Comparison of ENCODE assay signal across 10 cellular contexts in the genomic region with DNA sequence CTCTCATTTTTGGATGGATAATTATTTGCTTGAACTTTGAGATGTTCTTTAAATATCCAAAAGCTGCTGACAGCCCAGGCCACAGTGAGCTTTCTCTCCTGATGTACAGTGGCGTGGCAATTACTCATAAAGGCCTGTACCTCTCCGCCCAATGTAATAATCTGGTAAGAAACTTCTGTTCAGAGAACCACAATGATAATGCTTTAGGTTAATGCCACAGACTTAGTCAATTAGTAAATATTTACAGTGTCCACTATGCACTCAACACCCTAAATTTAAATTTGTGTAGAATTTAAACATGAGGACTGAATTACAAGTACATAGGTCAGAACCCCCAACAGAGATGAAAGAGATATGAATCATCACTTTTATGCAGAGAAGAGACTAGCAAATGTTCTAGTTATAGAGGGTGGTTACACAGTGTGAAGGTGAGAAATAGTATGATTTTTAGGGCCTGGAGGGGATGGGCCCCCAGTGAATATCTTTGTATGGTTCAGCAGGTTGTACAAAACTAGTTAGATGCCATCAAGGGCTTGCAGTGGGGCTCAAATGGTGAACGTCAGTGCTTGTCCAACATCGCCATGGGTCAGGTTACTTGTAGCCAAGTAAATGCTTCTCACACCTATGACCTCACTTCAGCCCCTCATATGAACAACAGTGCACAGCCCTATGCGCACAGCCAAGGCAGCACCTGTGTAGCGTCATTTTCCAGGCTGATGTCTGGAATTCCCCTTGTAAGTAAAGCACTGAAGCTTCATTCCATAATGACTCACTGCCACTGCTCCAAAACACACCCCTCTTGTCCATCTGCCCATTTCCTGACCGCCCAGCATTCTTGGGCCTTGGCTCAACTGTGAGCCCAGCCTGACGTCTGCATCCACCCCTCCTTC. TPM values are rescaled to one million over a fixed set of nuclear protein-coding genes. Genes with fewer than 3 reads are reported as not detected.
DNase-seq lines count a peak whose midpoint lies in the region; ATAC-seq, FAIRE-seq and TF ChIP-seq lines count a peak whose summit lies in the region.
"Had no signal": no experiment of that assay in that cellular context is flagged by ENCODE, and none has a peak within 500 bp of the region (broad histone marks: within the 10 kb centered on the region; RNA-seq: fewer than 3 reads in every experiment).

No MANE protein-coding gene starts in this region.

- peaks cover 1% of the 10 kb centered on the region for H3K36me3 ChIP-seq in bronchial epithelial cell (ENCODE audit: control insufficient read depth, insufficient read depth, low read length)
- peaks cover 0 to 2% (median 0%) of the 10 kb centered on the region in 4 donors for H3K36me3 ChIP-seq in right lobe of liver
- no peaks in the 10 kb centered on the region for H3K36me3 ChIP-seq in upper lobe of right lung

- no peaks in the 10 kb centered on the region for H3K27me3 ChIP-seq in bronchial epithelial cell (ENCODE audit: control insufficient read depth, insufficient read depth, low read length)
- no peaks in the 10 kb centered on the region for H3K27me3 ChIP-seq in right lobe of liver
- H3K27me3 ChIP-seq in upper lobe of right lung = no peaks in the 10 kb centered on the region
- H3K27me3 ChIP-seq: BLaER1 treated with 17β-estradiol and CSF1 and Interleukin-3, amounts not matched to agents 10 nM and 100 nM had no signal

- H3K4me1 ChIP-seq in right lobe of liver (peaks cover 0 to 75% (median 26%) of the 10 kb centered on the region in 4 donors), upper lobe of right lung (peaks cover 63% of the 10 kb centered on the region)
- H3K4me1 ChIP-seq: parathyroid adenoma had no signal

- H3K27ac ChIP-seq in right lobe of liver = peak overlapping the region; percentile 50 to 80 (median 76)
- H3K27ac ChIP-seq in upper lobe of right lung = peak overlapping the region; percentile 56
- H3K27ac ChIP-seq: BLaER1 treated with 17β-estradiol and CSF1 and Interleukin-3, amounts not matched to agents 10 nM and 100 nM; parathyroid adenoma had no signal

- DNase-seq in activated CD4-positive, CD25-positive, alpha-beta regulatory T cell (lab: John Stamatoyannopoulos, UW) = no peak
- DNase-seq in bronchial epithelial cell (ENCODE audit: low read depth) (peak; percentile 99), right lobe of liver (peak in 2 of 3 donors; percentile 62 to 72), upper lobe of right lung (peak; percentile 76)
- DNase-seq in activated CD8-positive, alpha-beta memory T cell treated with anti-CD3 and anti-CD28 coated beads, Interleukin-2, amount 50 U/mL, for 48 hours = no peak
- no peak for DNase-seq in stimulated activated CD8-positive, alpha-beta memory T cell treated with anti-CD3 and anti-CD28 coated beads, Interleukin-4, amount 100 ng/mL, for 48 hours
- no peak for DNase-seq in activated CD4-positive, alpha-beta T cell treated with anti-CD3 and anti-CD28 coated beads for 1 hour

- no peak overlapping the region for H3K4me3 ChIP-seq in bronchial epithelial cell (ENCODE audit: low read depth, low read length)
- H3K4me3 ChIP-seq in right lobe of liver = no peak overlapping the region
- no peak overlapping the region for H3K4me3 ChIP-seq in upper lobe of right lung
- H3K4me3 ChIP-seq: BLaER1 treated with 17β-estradiol and CSF1 and Interleukin-3, amounts not matched to agents 10 nM and 100 nM had no signal

- FAIRE-seq in bronchial epithelial cell (lab: Jason Lieb, UNC) = peak; percentile 47

- intact Hi-C loops in right lobe of liver (cut with DNase I) (no loop called here), upper lobe of right lung (cut with DNase I) (no loop called here)

- H3K9me3 ChIP-seq in right lobe of liver (no peaks in the 10 kb centered on the region), upper lobe of right lung (no peaks in the 10 kb centered on the region)
- H3K9me3 ChIP-seq: BLaER1 treated with 17β-estradiol and CSF1 and Interleukin-3, amounts not matched to agents 10 nM and 100 nM had no signal

- 39% methylated on average over 8 of the region's 8 CpGs for WGBS in right lobe of liver (ENCODE audit: insufficient coverage, low coverage, low lambda C conversion rate, missing lambda C conversion rate)

- TF ChIP-seq CTCF in bronchial epithelial cell (IDR thresholded peaks at IDR 0.05; ENCODE audit: insufficient read depth, low read length, severe bottlenecking) (no peak), right lobe of liver (IDR thresholded peaks at IDR 0.05) (no peak), upper lobe of right lung (IDR thresholded peaks at IDR 0.05) (no peak)

- TF ChIP-seq POLR2A in right lobe of liver (IDR thresholded peaks at IDR 0.05) = peak; percentile 24

- ATAC-seq in activated CD4-positive, CD25-positive, alpha-beta regulatory T cell treated with anti-CD3 and anti-CD28 coated beads, Interleukin-2, amount 50 U/mL, for 24 hours = peak; percentile 60 to 77
- ATAC-seq in right lobe of liver (peak; percentile 48 to 76 (median 59)), upper lobe of right lung (peak; percentile 94)

RNA-seq across cellular contexts. Expression of gene ABHD2, which starts 13.3 kb away (rescaled TPM):
- total RNA-seq in bronchial epithelial cell = 33.5 and 35.5 TPM in 2 replicates
- total RNA-seq in right lobe of liver = 100 to 1,000 TPM; 136 to 392 (median 315) TPM
- 182 TPM for total RNA-seq in upper lobe of right lung

Comparison
In these comparisons a context has a peak if more than half of its experiments do, and no peak if none do; other contexts are left out.
1. DNase-seq: peak in bronchial epithelial cell (single experiment), right lobe of liver (2 of 3) and upper lobe of right lung (single experiment); none in activated CD4-positive, CD25-positive, alpha-beta regulatory T cell (0 of 4), activated CD8-positive, alpha-beta memory T cell treated with anti-CD3 and anti-CD28 coated beads, Interleukin-2, amount 50 U/mL, for 48 hours (single experiment), stimulated activated CD8-positive, alpha-beta memory T cell treated with anti-CD3 and anti-CD28 coated beads, Interleukin-4, amount 100 ng/mL, for 48 hours (single experiment) and activated CD4-positive, alpha-beta T cell treated with anti-CD3 and anti-CD28 coated beads for 1 hour (single experiment).
2. Peak in every context shown above with its lines, with median percentiles within 50 percentile points of each other: ATAC-seq.